12 cellular contexts compared by ENCODE assay signal in the genomic region with DNA sequence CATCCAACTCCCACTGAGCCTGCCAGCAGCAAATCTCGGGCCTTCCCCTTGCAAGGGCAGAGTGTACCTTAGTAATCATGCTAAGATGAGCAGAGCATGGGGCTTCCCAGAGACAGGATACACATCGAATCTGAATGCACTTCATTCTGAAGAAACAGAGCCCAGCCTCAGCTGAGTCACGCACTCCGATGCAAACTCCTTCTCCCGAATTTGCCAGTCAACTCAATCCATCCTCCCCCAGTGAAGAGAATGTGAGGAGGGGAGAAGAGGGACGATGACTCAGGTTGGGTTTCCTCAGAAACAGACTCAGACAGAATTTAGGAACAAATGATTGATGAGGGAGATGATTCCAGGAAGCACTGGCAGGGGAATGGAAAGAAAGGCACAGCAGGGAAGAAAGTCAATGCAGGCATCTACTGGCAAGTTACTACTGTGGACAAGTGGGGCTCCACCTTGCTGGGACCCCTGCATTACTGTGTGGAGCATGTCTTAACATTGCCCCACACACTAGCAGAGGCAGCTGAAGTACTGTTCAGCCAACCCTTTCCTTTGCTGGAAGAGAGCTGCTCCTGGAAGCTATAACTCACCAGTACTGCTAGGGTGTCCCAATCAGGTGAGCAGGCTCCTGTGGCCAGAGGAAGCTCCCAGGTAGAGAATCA.
DNase-seq lines count a peak whose midpoint lies in the region; ATAC-seq, FAIRE-seq and TF ChIP-seq lines count a peak whose summit lies in the region.
"Had no signal": no experiment of that assay in that cellular context is flagged by ENCODE, and none has a peak within 500 bp of the region (broad histone marks: within the 10 kb centered on the region; RNA-seq: fewer than 3 reads in every experiment).

No MANE protein-coding gene starts in this region.

- H2AFZ ChIP-seq in GM23338 = peak overlapping the region; percentile 90; the same call in 1 of the 2 replicates

- no peak overlapping the region for H3K4me3 Mint-ChIP-seq in GM23338
- no peak overlapping the region for H3K4me3 Mint-ChIP-seq in activated T-helper 2 cell treated with anti-CD3 and anti-CD28 coated beads, Interferon-gamma antibody, Interleukin-2, Interleukin-4, amounts not matched to agents 10 μg/mL and 5 μg/mL and 100 μg/mL, durations not matched to agents 14 hours and 24 hours and 36 hours (ENCODE audit: low read depth)
- H3K4me3 Mint-ChIP-seq: dendritic cell treated with granulocyte-macrophage colony-stimulating factor and Interleukin-4, amounts not matched to agents 40 ng/mL and 50 ng/mL, for 4 days had no signal

- H3K27ac Mint-ChIP-seq in GM23338 = no peak overlapping the region; the same call in 1 of the 2 replicates
- peak overlapping the region; percentile 81 for H3K27ac Mint-ChIP-seq in activated T-helper 2 cell treated with anti-CD3 and anti-CD28 coated beads, Interferon-gamma antibody, Interleukin-2, Interleukin-4, amounts not matched to agents 10 μg/mL and 5 μg/mL and 100 μg/mL, durations not matched to agents 14 hours and 24 hours and 36 hours
- H3K27ac Mint-ChIP-seq: dendritic cell treated with granulocyte-macrophage colony-stimulating factor and Interleukin-4, amounts not matched to agents 40 ng/mL and 50 ng/mL, for 4 days had no signal

- H3K4me1 Mint-ChIP-seq in GM23338 = peaks cover 7% of the 10 kb centered on the region
- H3K4me1 Mint-ChIP-seq in activated T-helper 2 cell treated with anti-CD3 and anti-CD28 coated beads, Interferon-gamma antibody, Interleukin-2, Interleukin-4, amounts not matched to agents 10 μg/mL and 5 μg/mL and 100 μg/mL, durations not matched to agents 14 hours and 24 hours and 36 hours (ENCODE audit: low read depth) = peaks cover 36% of the 10 kb centered on the region

- H3K36me3 Mint-ChIP-seq in GM23338 (ENCODE audit: low read depth) = peaks cover 5% of the 10 kb centered on the region; the same call in 2 of the 3 replicates
- H3K36me3 Mint-ChIP-seq in activated T-helper 2 cell treated with anti-CD3 and anti-CD28 coated beads, Interferon-gamma antibody, Interleukin-2, Interleukin-4, amounts not matched to agents 10 μg/mL and 5 μg/mL and 100 μg/mL, durations not matched to agents 14 hours and 24 hours and 36 hours (ENCODE audit: low read depth) = peaks cover 12% of the 10 kb centered on the region

- no peaks in the 10 kb centered on the region for H3F3A ChIP-seq in GM23338 (replicated peaks; ENCODE audit: low read depth)

- no peak for TF ChIP-seq CTCF in AG09309 (IDR thresholded peaks at IDR 0.05; ENCODE audit: control insufficient read depth, insufficient read depth, low read depth, low read length, missing control alignments)
- no peak for TF ChIP-seq CTCF in GM23338 (conservative IDR thresholded peaks at IDR 0.05; ENCODE audit: low read depth in 2 of 2)

- no peaks in the 10 kb centered on the region for H4K20me1 ChIP-seq in GM23338 (replicated peaks; ENCODE audit: insufficient read depth)

- DNase-seq in AG09309 (ENCODE audit: low read depth) = peak; percentile 14
- DNase-seq in GM23338 (ENCODE audit: low spot score) = no peak
- DNase-seq in activated T-helper 2 cell treated with anti-CD3 and anti-CD28 coated beads, Interferon-gamma antibody, Interleukin-2, Interleukin-4, amounts not matched to agents 10 μg/mL and 5 μg/mL and 100 μg/mL, durations not matched to agents 14 hours and 24 hours and 36 hours (ENCODE audit: low spot score) = no peak
- DNase-seq in kidney tubule cell (ENCODE audit: low spot score) = peak; percentile 96
- DNase-seq in H54 (ENCODE audit: insufficient read length, low spot score) = no peak
- no peak for DNase-seq in DMS53 (lab: John Stamatoyannopoulos, UW)
- DNase-seq: DND-41, NCI-H1417 treated with DMSO at 0.1 percent for 48 hours, psoas muscle had no signal

- H3K27ac ChIP-seq in GM23338 (ENCODE audit: low read depth) = no peak overlapping the region
- H3K27ac ChIP-seq: psoas muscle had no signal

- H3K9me2 ChIP-seq in GM23338 (ENCODE audit: insufficient read depth) = peaks cover 10% of the 10 kb centered on the region

- H3K27me3 Mint-ChIP-seq in GM23338 (ENCODE audit: insufficient read depth, low read depth, poor library complexity) = no peaks in the 10 kb centered on the region
- H3K27me3 Mint-ChIP-seq in activated T-helper 2 cell treated with anti-CD3 and anti-CD28 coated beads, Interferon-gamma antibody, Interleukin-2, Interleukin-4, amounts not matched to agents 10 μg/mL and 5 μg/mL and 100 μg/mL, durations not matched to agents 14 hours and 24 hours and 36 hours (ENCODE audit: low read depth) = no peaks in the 10 kb centered on the region
- H3K27me3 Mint-ChIP-seq: dendritic cell treated with granulocyte-macrophage colony-stimulating factor and Interleukin-4, amounts not matched to agents 40 ng/mL and 50 ng/mL, for 4 days had no signal

- no peak for TF ChIP-seq POLR2A in H54 (IDR thresholded peaks at IDR 0.05; ENCODE audit: low read depth, low read length)

- no peaks in the 10 kb centered on the region for H3K36me3 ChIP-seq in GM23338 (ENCODE audit: insufficient read depth)

- intact Hi-C loops in activated T-helper 2 cell treated with anti-CD3 and anti-CD28 coated beads, Interferon-gamma antibody, Interleukin-2, Interleukin-4, amounts not matched to agents 10 μg/mL and 5 μg/mL and 100 μg/mL, durations not matched to agents 14 hours and 24 hours and 36 hours (cut with micrococcal nuclease) = loop anchor here (1.0 to 10.0 kb wide), 7 partner anchors 26 to 1904 kb away; no protein-coding TSS in a partner anchor

- H3K27me3 ChIP-seq in GM23338 (ENCODE audit: insufficient read depth) = no peaks in the 10 kb centered on the region

- no peak overlapping the region for H3K4me2 ChIP-seq in GM23338

- ATAC-seq in GM23338 = no peak
- ATAC-seq in GM21390 (IDR thresholded peaks at IDR 0.05; ENCODE audit: unreplicated experiment) = no peak
- no peak for ATAC-seq in HG02840 (IDR thresholded peaks at IDR 0.05; ENCODE audit: low FRiP score, unreplicated experiment)
- ATAC-seq: psoas muscle had no signal

- FAIRE-seq in H54 (lab: Jason Lieb, UNC) = no peak

- peaks cover 7% of the 10 kb centered on the region; the same call in 2 of the 3 replicates for H3K9me3 Mint-ChIP-seq in GM23338
- peaks cover 51% of the 10 kb centered on the region for H3K9me3 Mint-ChIP-seq in activated T-helper 2 cell treated with anti-CD3 and anti-CD28 coated beads, Interferon-gamma antibody, Interleukin-2, Interleukin-4, amounts not matched to agents 10 μg/mL and 5 μg/mL and 100 μg/mL, durations not matched to agents 14 hours and 24 hours and 36 hours

- no peaks in the 10 kb centered on the region for H3K79me2 ChIP-seq in GM23338 (replicated peaks; ENCODE audit: insufficient read depth)

- H3K4me1 ChIP-seq in GM23338 (ENCODE audit: insufficient read depth) = no peaks in the 10 kb centered on the region
- H3K4me1 ChIP-seq: psoas muscle had no signal

- H3K4me3 ChIP-seq in AG09309 (ENCODE audit: control insufficient read depth, low read depth, low read length) (no peak overlapping the region), GM23338 (no peak overlapping the region)
- H3K4me3 ChIP-seq: psoas muscle had no signal

TF ChIP-seq in GM23338, 12 proteins besides CTCF, POLR2A, EP300 and RAD21 (continues in another document):
- TF ChIP-seq, protein P1, sequence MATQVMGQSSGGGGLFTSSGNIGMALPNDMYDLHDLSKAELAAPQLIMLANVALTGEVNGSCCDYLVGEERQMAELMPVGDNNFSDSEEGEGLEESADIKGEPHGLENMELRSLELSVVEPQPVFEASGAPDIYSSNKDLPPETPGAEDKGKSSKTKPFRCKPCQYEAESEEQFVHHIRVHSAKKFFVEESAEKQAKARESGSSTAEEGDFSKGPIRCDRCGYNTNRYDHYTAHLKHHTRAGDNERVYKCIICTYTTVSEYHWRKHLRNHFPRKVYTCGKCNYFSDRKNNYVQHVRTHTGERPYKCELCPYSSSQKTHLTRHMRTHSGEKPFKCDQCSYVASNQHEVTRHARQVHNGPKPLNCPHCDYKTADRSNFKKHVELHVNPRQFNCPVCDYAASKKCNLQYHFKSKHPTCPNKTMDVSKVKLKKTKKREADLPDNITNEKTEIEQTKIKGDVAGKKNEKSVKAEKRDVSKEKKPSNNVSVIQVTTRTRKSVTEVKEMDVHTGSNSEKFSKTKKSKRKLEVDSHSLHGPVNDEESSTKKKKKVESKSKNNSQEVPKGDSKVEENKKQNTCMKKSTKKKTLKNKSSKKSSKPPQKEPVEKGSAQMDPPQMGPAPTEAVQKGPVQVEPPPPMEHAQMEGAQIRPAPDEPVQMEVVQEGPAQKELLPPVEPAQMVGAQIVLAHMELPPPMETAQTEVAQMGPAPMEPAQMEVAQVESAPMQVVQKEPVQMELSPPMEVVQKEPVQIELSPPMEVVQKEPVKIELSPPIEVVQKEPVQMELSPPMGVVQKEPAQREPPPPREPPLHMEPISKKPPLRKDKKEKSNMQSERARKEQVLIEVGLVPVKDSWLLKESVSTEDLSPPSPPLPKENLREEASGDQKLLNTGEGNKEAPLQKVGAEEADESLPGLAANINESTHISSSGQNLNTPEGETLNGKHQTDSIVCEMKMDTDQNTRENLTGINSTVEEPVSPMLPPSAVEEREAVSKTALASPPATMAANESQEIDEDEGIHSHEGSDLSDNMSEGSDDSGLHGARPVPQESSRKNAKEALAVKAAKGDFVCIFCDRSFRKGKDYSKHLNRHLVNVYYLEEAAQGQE (IDR thresholded peaks at IDR 0.05; ENCODE audit: unreplicated experiment) = no peak
- TF ChIP-seq EZH2phosphoT487 (IDR thresholded peaks at IDR 0.05; ENCODE audit: unreplicated experiment) (no peak), POLR2AphosphoS5 (IDR thresholded peaks at IDR 0.05; ENCODE audit: low read depth) (no peak), ZNF331 (CRISPR knock-in tag; IDR thresholded peaks at IDR 0.05; ENCODE audit: low read depth) (no peak), ZNF114 (CRISPR knock-in tag; IDR thresholded peaks at IDR 0.05) (no peak), CREB1 (CRISPR knock-in tag; IDR thresholded peaks at IDR 0.05; ENCODE audit: low read depth) (no peak), STAT1 (IDR thresholded peaks at IDR 0.05; ENCODE audit: unreplicated experiment) (no peak), JUNB (IDR thresholded peaks at IDR 0.05; ENCODE audit: unreplicated experiment) (no peak), NANOG (IDR thresholded peaks at IDR 0.05; ENCODE audit: borderline replicate concordance) (no peak)
- TF ChIP-seq, protein P2, sequence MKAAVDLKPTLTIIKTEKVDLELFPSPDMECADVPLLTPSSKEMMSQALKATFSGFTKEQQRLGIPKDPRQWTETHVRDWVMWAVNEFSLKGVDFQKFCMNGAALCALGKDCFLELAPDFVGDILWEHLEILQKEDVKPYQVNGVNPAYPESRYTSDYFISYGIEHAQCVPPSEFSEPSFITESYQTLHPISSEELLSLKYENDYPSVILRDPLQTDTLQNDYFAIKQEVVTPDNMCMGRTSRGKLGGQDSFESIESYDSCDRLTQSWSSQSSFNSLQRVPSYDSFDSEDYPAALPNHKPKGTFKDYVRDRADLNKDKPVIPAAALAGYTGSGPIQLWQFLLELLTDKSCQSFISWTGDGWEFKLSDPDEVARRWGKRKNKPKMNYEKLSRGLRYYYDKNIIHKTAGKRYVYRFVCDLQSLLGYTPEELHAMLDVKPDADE (IDR thresholded peaks at IDR 0.05) = no peak

Comparison
In these comparisons a context has a peak if more than half of its experiments do, and no peak if none do; other contexts are left out.
1. DNase-seq: peak in AG09309 (single experiment) and kidney tubule cell (single experiment); none in GM23338 (single experiment), activated T-helper 2 cell treated with anti-CD3 and anti-CD28 coated beads, Interferon-gamma antibody, Interleukin-2, Interleukin-4, amounts not matched to agents 10 μg/mL and 5 μg/mL and 100 μg/mL, durations not matched to agents 14 hours and 24 hours and 36 hours (single experiment), H54 (single experiment) and DMS53 (single experiment).